ENCODE assay signal across 1 cellular context in genomic region chr17:64081802-64082799, GRCh38.
TF ChIP-seq lines count a peak whose summit lies in the region.

No MANE protein-coding gene starts in this region.

TF ChIP-seq in HCT116, 20 proteins besides CTCF, POLR2A, EP300 and RAD21 (continued from another document):
- TF ChIP-seq ZBTB33 (IDR thresholded peaks at IDR 0.05; ENCODE audit: extremely low read depth, insufficient replicate concordance, low read length) (no peak), MAX (IDR thresholded peaks at IDR 0.05) (peak; percentile 98), EZH2phosphoT487 (IDR thresholded peaks at IDR 0.05; ENCODE audit: borderline replicate concordance) (no peak), SRF (IDR thresholded peaks at IDR 0.05; ENCODE audit: low read depth) (no peak), POLR2AphosphoS5 (IDR thresholded peaks at IDR 0.05; ENCODE audit: low read depth, low read length) (peak; percentile 81), CEBPB (IDR thresholded peaks at IDR 0.05; ENCODE audit: low read depth) (peak; percentile 99), SP1 (IDR thresholded peaks at IDR 0.05; ENCODE audit: low read depth) (peak; percentile 93), SIN3A (IDR thresholded peaks at IDR 0.05; ENCODE audit: low read depth) (peak; percentile 72; the same call in 1 of the 2 replicates), ATF3 (IDR thresholded peaks at IDR 0.05) (no peak), JUND (IDR thresholded peaks at IDR 0.05) (peak; percentile 76), EZH2 (IDR thresholded peaks at IDR 0.05) (no peak)
